11 cellular contexts compared by ENCODE assay signal in genomic region chr16:50334106-50334975, GRCh38. TPM values are rescaled to one million over a fixed set of nuclear protein-coding genes. Genes with fewer than 3 reads are reported as not detected.
DNase-seq lines count a peak whose midpoint lies in the region; ATAC-seq lines count a peak whose summit lies in the region.
"Had no signal": no experiment of that assay in that cellular context is flagged by ENCODE, and none has a peak within 500 bp of the region (broad histone marks: within the 10 kb centered on the region; RNA-seq: fewer than 3 reads in every experiment).

No MANE protein-coding gene starts in this region.

- intact Hi-C loops in activated CD4-positive, alpha-beta T cell treated with anti-CD3 and anti-CD28 coated beads, Interleukin-2, amount 10 ng/mL, durations not matched to agents 24 days and 14 days (cut with micrococcal nuclease) = no loop called here
- intact Hi-C loops in activated CD4-positive, alpha-beta memory T cell treated with anti-CD3 and anti-CD28 coated beads for 36 hours (cut with micrococcal nuclease) = loop anchor here (10.0 kb wide), 1 partner anchor 310 kb away; the partner anchor contains the start of gene CNEP1R1

- H3K27me3 Mint-ChIP-seq in activated CD4-positive, alpha-beta T cell treated with anti-CD3 and anti-CD28 coated beads, Interleukin-2, amount 10 ng/mL, durations not matched to agents 24 days and 14 days = no peaks in the 10 kb centered on the region
- no peaks in the 10 kb centered on the region for H3K27me3 Mint-ChIP-seq in activated CD4-positive, alpha-beta memory T cell treated with anti-CD3 and anti-CD28 coated beads for 36 hours
- H3K27me3 Mint-ChIP-seq in immature natural killer cell (ENCODE audit: low read depth in 3 of 3) = peaks cover 8 to 28% (median 13%) of the 10 kb centered on the region in 3 donors
- H3K27me3 Mint-ChIP-seq in stimulated activated memory B cell treated with anti-CD40 and anti-IgM and Interleukin-4, amounts not matched to agents 10 μg/mL and 1 μg/mL and 100 μg/mL, for 72 hours = no peaks in the 10 kb centered on the region

- POLR2A ChIA-PET in activated CD4-positive, alpha-beta memory T cell treated with anti-CD3 and anti-CD28 coated beads for 36 hours (lab: Charles Lee) = no interaction called here

- no peak for DNase-seq in activated CD4-positive, alpha-beta T cell treated with anti-CD3 and anti-CD28 coated beads, Interleukin-2, amount 10 ng/mL, durations not matched to agents 24 days and 14 days
- DNase-seq in activated CD4-positive, alpha-beta T cell treated with anti-CD3 and anti-CD28 coated beads for 4 hours = no peak
- no peak for DNase-seq in activated CD4-positive, alpha-beta memory T cell treated with anti-CD3 and anti-CD28 coated beads for 36 hours
- no peak for DNase-seq in immature natural killer cell
- no peak for DNase-seq in stimulated activated CD4-positive, alpha-beta T cell treated with anti-CD3 and anti-CD28 coated beads, Interleukin-4, amount 100 ng/mL, for 24 hours
- DNase-seq: head of caudate nucleus, NCI-H1436 treated with DMSO at 0.1 percent for 48 hours, NCI-H510A had no signal

- CTCF ChIA-PET in activated CD4-positive, alpha-beta memory T cell treated with anti-CD3 and anti-CD28 coated beads for 36 hours (lab: Charles Lee) = interaction anchor here (1.1 to 1.4 kb wide), 2 partner anchors 8 to 35 kb away, joined by 3 to 6 read pairs; no protein-coding TSS in a partner anchor

- peaks cover 32% of the 10 kb centered on the region for H3K4me1 Mint-ChIP-seq in activated CD4-positive, alpha-beta T cell treated with anti-CD3 and anti-CD28 coated beads, Interleukin-2, amount 10 ng/mL, durations not matched to agents 24 days and 14 days
- peaks cover 73% of the 10 kb centered on the region for H3K4me1 Mint-ChIP-seq in activated CD4-positive, alpha-beta memory T cell treated with anti-CD3 and anti-CD28 coated beads for 36 hours (ENCODE audit: low read depth)
- H3K4me1 Mint-ChIP-seq in immature natural killer cell = peaks cover 84 to 87% of the 10 kb centered on the region in 2 donors
- H3K4me1 Mint-ChIP-seq in stimulated activated memory B cell treated with anti-CD40 and anti-IgM and Interleukin-4, amounts not matched to agents 10 μg/mL and 1 μg/mL and 100 μg/mL, for 72 hours = peaks cover 12% of the 10 kb centered on the region

- no peaks in the 10 kb centered on the region for H3K9me3 Mint-ChIP-seq in activated CD4-positive, alpha-beta T cell treated with anti-CD3 and anti-CD28 coated beads, Interleukin-2, amount 10 ng/mL, durations not matched to agents 24 days and 14 days
- H3K9me3 Mint-ChIP-seq in activated CD4-positive, alpha-beta memory T cell treated with anti-CD3 and anti-CD28 coated beads for 36 hours = no peaks in the 10 kb centered on the region
- no peaks in the 10 kb centered on the region for H3K9me3 Mint-ChIP-seq in immature natural killer cell
- no peaks in the 10 kb centered on the region for H3K9me3 Mint-ChIP-seq in stimulated activated memory B cell treated with anti-CD40 and anti-IgM and Interleukin-4, amounts not matched to agents 10 μg/mL and 1 μg/mL and 100 μg/mL, for 72 hours

- H3K4me3 Mint-ChIP-seq in activated CD4-positive, alpha-beta T cell treated with anti-CD3 and anti-CD28 coated beads, Interleukin-2, amount 10 ng/mL, durations not matched to agents 24 days and 14 days = no peak overlapping the region
- no peak overlapping the region for H3K4me3 Mint-ChIP-seq in activated CD4-positive, alpha-beta memory T cell treated with anti-CD3 and anti-CD28 coated beads for 36 hours
- H3K4me3 Mint-ChIP-seq in immature natural killer cell = peak overlapping the region in 4 of 5 donors; percentile 38 to 81 (median 70)
- no peak overlapping the region for H3K4me3 Mint-ChIP-seq in stimulated activated memory B cell treated with anti-CD40 and anti-IgM and Interleukin-4, amounts not matched to agents 10 μg/mL and 1 μg/mL and 100 μg/mL, for 72 hours

- H3K27ac Mint-ChIP-seq in activated CD4-positive, alpha-beta T cell treated with anti-CD3 and anti-CD28 coated beads, Interleukin-2, amount 10 ng/mL, durations not matched to agents 24 days and 14 days = peak overlapping the region; percentile 83
- H3K27ac Mint-ChIP-seq in activated CD4-positive, alpha-beta memory T cell treated with anti-CD3 and anti-CD28 coated beads for 36 hours = peak overlapping the region; percentile 90
- peak overlapping the region; percentile 95 to 100 (median 98) for H3K27ac Mint-ChIP-seq in immature natural killer cell
- peak overlapping the region; percentile 37 for H3K27ac Mint-ChIP-seq in stimulated activated memory B cell treated with anti-CD40 and anti-IgM and Interleukin-4, amounts not matched to agents 10 μg/mL and 1 μg/mL and 100 μg/mL, for 72 hours

- peaks cover 58% of the 10 kb centered on the region for H3K36me3 Mint-ChIP-seq in activated CD4-positive, alpha-beta T cell treated with anti-CD3 and anti-CD28 coated beads, Interleukin-2, amount 10 ng/mL, durations not matched to agents 24 days and 14 days (ENCODE audit: low read depth)
- H3K36me3 Mint-ChIP-seq in activated CD4-positive, alpha-beta memory T cell treated with anti-CD3 and anti-CD28 coated beads for 36 hours = peaks cover 48% of the 10 kb centered on the region
- peaks cover 21 to 42% (median 26%) of the 10 kb centered on the region in 3 donors for H3K36me3 Mint-ChIP-seq in immature natural killer cell
- peaks cover 56% of the 10 kb centered on the region for H3K36me3 Mint-ChIP-seq in stimulated activated memory B cell treated with anti-CD40 and anti-IgM and Interleukin-4, amounts not matched to agents 10 μg/mL and 1 μg/mL and 100 μg/mL, for 72 hours

- ATAC-seq in stimulated activated memory B cell treated with anti-CD40 and anti-IgM and Interleukin-4, amounts not matched to agents 10 μg/mL and 1 μg/mL and 100 μg/mL, for 72 hours = no peak
- ATAC-seq in GM19023 (IDR thresholded peaks at IDR 0.05; ENCODE audit: unreplicated experiment) = no peak
- ATAC-seq in HG02763 (IDR thresholded peaks at IDR 0.05; ENCODE audit: unreplicated experiment) = no peak

RNA-seq across cellular contexts. Expression of gene BRD7, which starts 34.4 kb away (rescaled TPM):
- total RNA-seq in activated CD4-positive, alpha-beta T cell treated with anti-CD3 and anti-CD28 coated beads, Interleukin-2, amount 10 ng/mL, durations not matched to agents 24 days and 14 days = 92.7 and 98.8 TPM in 2 replicates
- 100 to 1,000 TPM in 1 of 2 experiments, 10 to 100 TPM in 1; 87.9 to 103 TPM for total RNA-seq in activated CD4-positive, alpha-beta memory T cell treated with anti-CD3 and anti-CD28 coated beads for 36 hours
- polyA plus RNA-seq in immature natural killer cell = 10 to 100 TPM; 15.7 to 42.7 (median 39.8) TPM

Comparison
In these comparisons a context has a peak if more than half of its experiments do, and no peak if none do; other contexts are left out.
1. H3K27ac Mint-ChIP-seq: peak in every context shown above with its lines; median percentile 98 in immature natural killer cell; 90 in activated CD4-positive, alpha-beta memory T cell treated with anti-CD3 and anti-CD28 coated beads for 36 hours; 83 in activated CD4-positive, alpha-beta T cell treated with anti-CD3 and anti-CD28 coated beads, Interleukin-2, amount 10 ng/mL, durations not matched to agents 24 days and 14 days; 37 in stimulated activated memory B cell treated with anti-CD40 and anti-IgM and Interleukin-4, amounts not matched to agents 10 μg/mL and 1 μg/mL and 100 μg/mL, for 72 hours.
2. H3K4me3 Mint-ChIP-seq: peak in immature natural killer cell (4 of 5); none in activated CD4-positive, alpha-beta T cell treated with anti-CD3 and anti-CD28 coated beads, Interleukin-2, amount 10 ng/mL, durations not matched to agents 24 days and 14 days (single experiment), activated CD4-positive, alpha-beta memory T cell treated with anti-CD3 and anti-CD28 coated beads for 36 hours (single experiment) and stimulated activated memory B cell treated with anti-CD40 and anti-IgM and Interleukin-4, amounts not matched to agents 10 μg/mL and 1 μg/mL and 100 μg/mL, for 72 hours (single experiment).